Comparison of ENCODE assay signal across 12 cellular contexts in the genomic region with DNA sequence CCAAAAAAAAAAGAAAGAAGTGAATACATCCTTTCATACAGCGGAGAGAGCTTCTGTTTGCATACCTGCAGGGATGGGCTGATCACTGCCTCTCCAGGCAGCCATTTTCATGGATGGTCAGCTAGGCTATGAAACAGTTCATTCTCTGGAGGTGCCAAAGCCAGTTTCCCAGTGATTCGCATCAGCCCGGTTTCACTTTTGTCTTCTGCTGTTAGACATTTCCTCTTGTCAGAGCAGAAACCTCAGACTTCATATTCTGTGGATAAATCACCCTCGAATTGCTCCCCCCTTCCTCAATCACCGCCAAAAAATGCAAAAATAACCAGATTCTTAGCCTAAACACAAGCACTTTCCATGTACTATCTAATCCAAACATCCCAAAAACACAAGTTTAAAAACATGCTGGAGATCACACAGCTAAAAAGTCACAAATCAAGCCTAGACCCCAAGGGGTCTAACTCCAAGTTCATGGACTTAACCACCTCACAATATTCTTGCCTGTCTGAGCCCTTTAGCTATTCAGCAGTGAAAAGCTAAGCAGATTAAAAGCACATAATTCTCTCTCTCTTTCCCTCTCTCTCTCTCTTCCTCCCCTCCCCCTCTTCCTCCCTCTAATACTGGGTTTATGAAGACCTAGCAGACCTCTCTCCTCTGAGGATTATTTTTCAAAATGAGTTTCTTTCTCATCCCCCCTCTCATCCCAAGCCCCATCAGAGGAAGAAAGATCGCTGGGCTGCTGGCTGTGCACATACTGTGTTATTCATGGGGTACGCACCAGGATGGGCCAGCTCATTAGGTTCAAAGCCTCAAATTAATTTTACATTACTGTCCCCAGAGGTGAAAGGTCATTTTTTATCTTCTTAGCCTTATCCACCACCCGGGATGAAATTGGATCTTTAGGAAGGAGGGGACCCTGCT.
DNase-seq lines count a peak whose midpoint lies in the region; ATAC-seq and TF ChIP-seq lines count a peak whose summit lies in the region.
"Had no signal": no experiment of that assay in that cellular context is flagged by ENCODE, and none has a peak within 500 bp of the region (broad histone marks: within the 10 kb centered on the region; RNA-seq: fewer than 3 reads in every experiment).

No MANE protein-coding gene starts in this region.

- peak overlapping the region in 1 of 2 donors; percentile 53 for H3K27ac ChIP-seq in coronary artery
- H3K27ac ChIP-seq: upper lobe of right lung had no signal

- CTCF ChIA-PET in activated CD4-positive, alpha-beta T cell treated with anti-CD3 and anti-CD28 coated beads, Interleukin-2, amount 10 ng/mL, durations not matched to agents 7 days and 5 days (lab: Charles Lee): interaction anchor here (0.6 to 1.3 kb wide), 2 partner anchors 429 to 1326 kb away, joined by 3 to 5 read pairs; no protein-coding TSS in a partner anchor

- no peak overlapping the region for H3K27ac Mint-ChIP-seq in activated CD4-positive, alpha-beta T cell treated with anti-CD3 and anti-CD28 coated beads, Interleukin-2, amount 10 ng/mL, durations not matched to agents 7 days and 5 days

- no peak overlapping the region for H3K4me3 Mint-ChIP-seq in activated CD4-positive, alpha-beta T cell treated with anti-CD3 and anti-CD28 coated beads, Interleukin-2, amount 10 ng/mL, durations not matched to agents 7 days and 5 days

- no peak for TF ChIP-seq CTCF in coronary artery (IDR thresholded peaks at IDR 0.05)

- peak overlapping the region; percentile 59 for H3K4me3 ChIP-seq in coronary artery
- H3K4me3 ChIP-seq: upper lobe of right lung had no signal

- POLR2A ChIA-PET in activated CD4-positive, alpha-beta T cell treated with anti-CD3 and anti-CD28 coated beads, Interleukin-2, amount 10 ng/mL, durations not matched to agents 7 days and 5 days (lab: Charles Lee): no interaction called here

- DNase-seq in Daoy (ENCODE audit: low read depth) (peak; percentile 78), NCI-H226 (peak; percentile 25), coronary artery (ENCODE audit: low spot score) (no peak), non-pigmented ciliary epithelial cell (ENCODE audit: low read depth) (peak; percentile 90), nucleus accumbens (lab: John Stamatoyannopoulos, UW) (no peak), mucosa of gallbladder (ENCODE audit: low spot score) (no peak)
- DNase-seq in activated CD4-positive, alpha-beta T cell treated with anti-CD3 and anti-CD28 coated beads, Interleukin-2, amount 10 ng/mL, durations not matched to agents 7 days and 5 days: no peak
- DNase-seq: DMS153; NCI-H446; stimulated activated CD4-positive, alpha-beta T cell treated with anti-CD3 and anti-CD28 coated beads, Interleukin-4, amount 100 ng/mL, for 4 hours; upper lobe of right lung had no signal

- ATAC-seq in HG03097 (IDR thresholded peaks at IDR 0.05; ENCODE audit: low FRiP score, unreplicated experiment): no peak

- H3K36me3 Mint-ChIP-seq in activated CD4-positive, alpha-beta T cell treated with anti-CD3 and anti-CD28 coated beads, Interleukin-2, amount 10 ng/mL, durations not matched to agents 7 days and 5 days (ENCODE audit: low read depth): no peaks in the 10 kb centered on the region

- peaks cover 5% of the 10 kb centered on the region for H3K27me3 Mint-ChIP-seq in activated CD4-positive, alpha-beta T cell treated with anti-CD3 and anti-CD28 coated beads, Interleukin-2, amount 10 ng/mL, durations not matched to agents 7 days and 5 days

- peaks cover 8% of the 10 kb centered on the region for H3K4me1 Mint-ChIP-seq in activated CD4-positive, alpha-beta T cell treated with anti-CD3 and anti-CD28 coated beads, Interleukin-2, amount 10 ng/mL, durations not matched to agents 7 days and 5 days

- H3K9me3 Mint-ChIP-seq in activated CD4-positive, alpha-beta T cell treated with anti-CD3 and anti-CD28 coated beads, Interleukin-2, amount 10 ng/mL, durations not matched to agents 7 days and 5 days: no peaks in the 10 kb centered on the region

Comparison
In these comparisons a context has a peak if more than half of its experiments do, and no peak if none do; other contexts are left out.
1. DNase-seq: peak in Daoy (single experiment), NCI-H226 (single experiment) and non-pigmented ciliary epithelial cell (single experiment); none in coronary artery (single experiment), nucleus accumbens (0 of 56), mucosa of gallbladder (single experiment) and activated CD4-positive, alpha-beta T cell treated with anti-CD3 and anti-CD28 coated beads, Interleukin-2, amount 10 ng/mL, durations not matched to agents 7 days and 5 days (single experiment).